ENCODE assay signal across 8 cellular contexts in the genomic region with DNA sequence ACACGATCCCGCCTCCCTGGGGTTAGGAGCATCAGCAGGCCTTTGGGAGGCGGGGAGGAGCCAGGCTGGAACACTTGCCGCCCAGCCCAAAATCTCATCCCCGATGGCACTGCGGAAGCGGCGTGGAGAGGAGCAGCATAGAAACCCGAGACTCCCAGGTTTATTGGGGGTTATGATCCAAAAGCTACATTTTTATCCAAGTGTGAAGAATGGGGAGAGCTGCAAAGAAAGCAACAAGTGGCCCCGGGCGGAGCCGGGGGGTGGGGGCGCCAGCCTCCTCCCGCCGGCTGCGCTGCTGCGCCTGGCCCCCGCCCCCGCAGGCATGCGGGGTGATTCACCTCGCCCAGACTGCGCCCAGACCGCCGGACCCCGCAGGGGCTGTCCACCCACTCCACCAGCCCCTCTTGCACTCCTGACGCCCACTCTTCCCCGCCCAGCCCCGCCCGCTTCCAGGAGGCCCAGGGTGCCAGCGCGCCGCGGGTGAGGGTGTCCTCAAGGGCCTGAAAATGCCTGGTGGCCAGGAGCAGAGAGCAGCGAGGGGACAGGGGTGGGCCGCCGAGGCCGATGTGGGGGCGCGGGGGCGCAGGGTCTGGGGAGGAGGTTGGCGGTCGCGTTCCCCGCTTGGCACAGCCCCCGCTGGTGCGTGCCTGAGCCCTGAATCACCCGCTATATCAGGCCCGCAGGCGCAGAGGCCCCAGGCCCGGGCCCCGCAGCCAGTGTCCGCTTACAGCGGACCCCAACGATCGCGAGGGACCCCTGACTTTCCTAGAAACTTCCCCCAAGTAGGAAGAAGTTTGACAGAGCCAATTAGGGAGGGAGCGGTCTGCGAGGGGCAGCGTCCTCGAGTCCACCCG. TPM values are rescaled to one million over a fixed set of nuclear protein-coding genes. Genes with fewer than 3 reads are reported as not detected.
DNase-seq lines count a peak whose midpoint lies in the region; ATAC-seq and TF ChIP-seq lines count a peak whose summit lies in the region.

No MANE protein-coding gene starts in this region.

- no peak overlapping the region for H3K27ac Mint-ChIP-seq in natural killer cell treated with Interleukin-12 subunit alpha and Interleukin-12 subunit beta and Interleukin-15 and Interleukin-18, amount 100 ng/mL, for 72 hours

- H3K36me3 ChIP-seq in WERI-Rb-1 = no peaks in the 10 kb centered on the region
- H3K36me3 ChIP-seq in fibroblast of lung (ENCODE audit: control insufficient read depth, insufficient read depth, low read length) = peaks cover 5% of the 10 kb centered on the region

- no peak for TF ChIP-seq CTCF in WERI-Rb-1 (IDR thresholded peaks at IDR 0.05; ENCODE audit: low read depth, low read length)
- TF ChIP-seq CTCF in fibroblast of lung (conservative IDR thresholded peaks at IDR 0.05 in 1 of 2, IDR thresholded peaks at IDR 0.05 in 1 of 2; ENCODE audit: low read depth in 1 of 2, low read length in 2 of 2) = no peak

- no peak overlapping the region for H3K27ac ChIP-seq in WERI-Rb-1
- H3K27ac ChIP-seq in fibroblast of lung (ENCODE audit: insufficient read depth, low read length) = peak overlapping the region; percentile 97

- no peaks in the 10 kb centered on the region for H3K9me3 Mint-ChIP-seq in natural killer cell treated with Interleukin-12 subunit alpha and Interleukin-12 subunit beta and Interleukin-15 and Interleukin-18, amount 100 ng/mL, for 72 hours

- peaks cover 7% of the 10 kb centered on the region for H3K4me1 ChIP-seq in fibroblast of lung (ENCODE audit: control insufficient read depth, extremely low read depth, insufficient read depth, low read length)

- peak; percentile 42 to 55 for ATAC-seq in natural killer cell treated with Interleukin-12 subunit alpha and Interleukin-12 subunit beta and Interleukin-15 and Interleukin-18, amount 100 ng/mL, for 72 hours
- no peak for ATAC-seq in HG03342 (IDR thresholded peaks at IDR 0.05; ENCODE audit: unreplicated experiment)

- no peak overlapping the region for H2AFZ ChIP-seq in fibroblast of lung (ENCODE audit: low read length)

- DNase-seq in GM03348 (ENCODE audit: low spot score) (peak; percentile 87), WERI-Rb-1 (no peak), fibroblast of lung (ENCODE audit: low read depth in 2 of 2) (peak; percentile 49 to 86), putamen (ENCODE audit: low spot score) (no peak), T-helper 9 cell (no peak), NCI-H1694 treated with DMSO at 0.1 percent for 48 hours (lab: John Stamatoyannopoulos, UW) (no peak)
- DNase-seq in natural killer cell treated with Interleukin-12 subunit alpha and Interleukin-12 subunit beta and Interleukin-15 and Interleukin-18, amount 100 ng/mL, for 72 hours (ENCODE audit: low spot score) = no peak

- H3K9ac ChIP-seq in fibroblast of lung (ENCODE audit: insufficient read depth, low read length) = peak overlapping the region; percentile 95

- H3K4me2 ChIP-seq in fibroblast of lung (ENCODE audit: extremely low read depth, insufficient read depth, low read length) = peak overlapping the region; percentile 97

- H3K36me3 Mint-ChIP-seq in natural killer cell treated with Interleukin-12 subunit alpha and Interleukin-12 subunit beta and Interleukin-15 and Interleukin-18, amount 100 ng/mL, for 72 hours = no peaks in the 10 kb centered on the region

- peak overlapping the region; percentile 60 for H3K4me3 ChIP-seq in WERI-Rb-1 (ENCODE audit: low read depth, low read length)
- peak overlapping the region; percentile 89 to 100 (median 98) for H3K4me3 ChIP-seq in fibroblast of lung (replicated peaks in 1 of 4; ENCODE audit: control extremely low read depth in 1 of 4, insufficient read depth in 1 of 4, low read depth in 3 of 4, low read length in 4 of 4)

- H3K79me2 ChIP-seq in fibroblast of lung (ENCODE audit: control insufficient read depth, insufficient read depth, low read length) = peaks cover 65% of the 10 kb centered on the region

- H3K4me1 Mint-ChIP-seq in natural killer cell treated with Interleukin-12 subunit alpha and Interleukin-12 subunit beta and Interleukin-15 and Interleukin-18, amount 100 ng/mL, for 72 hours (ENCODE audit: low read depth in 2 of 2) = peaks cover 5 to 9% of the 10 kb centered on the region in 2 donors

- H3K4me3 Mint-ChIP-seq in natural killer cell treated with Interleukin-12 subunit alpha and Interleukin-12 subunit beta and Interleukin-15 and Interleukin-18, amount 100 ng/mL, for 72 hours = peak overlapping the region; percentile 62

- peaks cover 25 to 29% of the 10 kb centered on the region in 2 donors for H3K27me3 Mint-ChIP-seq in natural killer cell treated with Interleukin-12 subunit alpha and Interleukin-12 subunit beta and Interleukin-15 and Interleukin-18, amount 100 ng/mL, for 72 hours

- H4K20me1 ChIP-seq in fibroblast of lung (ENCODE audit: control insufficient read depth, extremely low read depth, insufficient read depth, low read length) = peaks cover 8% of the 10 kb centered on the region

- H3K27me3 ChIP-seq in WERI-Rb-1 (ENCODE audit: insufficient read depth, low read depth, severe bottlenecking) (peaks cover 26% of the 10 kb centered on the region), fibroblast of lung (ENCODE audit: control insufficient read depth, insufficient read depth, low read length) (no peaks in the 10 kb centered on the region)

- H3K9me3 ChIP-seq in WERI-Rb-1 (ENCODE audit: severe bottlenecking) (no peaks in the 10 kb centered on the region), fibroblast of lung (ENCODE audit: control insufficient read depth, insufficient read depth, low read depth, low read length) (no peaks in the 10 kb centered on the region)

RNA-seq across cellular contexts. Expression of a gene that starts 1.4 kb away (rescaled TPM):
- total RNA-seq in fibroblast of lung = 331 and 372 TPM in 2 replicates
- 432 and 490 TPM in 2 replicates for polyA plus RNA-seq in fibroblast of lung
- 709 and 835 TPM in 2 replicates for polyA plus RNA-seq in fibroblast of lung (2012)
- 388 and 507 TPM in 2 replicates for polyA minus RNA-seq in fibroblast of lung (ENCODE audit: low replicate concordance)
- under 1 TPM in 1 of 2 donors, not detected in 1; 0.17 TPM for total RNA-seq in natural killer cell treated with Interleukin-12 subunit alpha and Interleukin-12 subunit beta and Interleukin-15 and Interleukin-18, amount 100 ng/mL, for 72 hours

RNA-seq across cellular contexts. Expression of a gene that starts 33.5 kb away (rescaled TPM):
- total RNA-seq in fibroblast of lung = 101 and 118 TPM in 2 replicates
- 60.6 and 75.0 TPM in 2 replicates for polyA plus RNA-seq in fibroblast of lung
- polyA plus RNA-seq in fibroblast of lung (2012) = 60.3 and 76.1 TPM in 2 replicates
- 110 and 157 TPM in 2 replicates for polyA minus RNA-seq in fibroblast of lung (ENCODE audit: low replicate concordance)
- 100 to 1,000 TPM; 171 to 344 TPM for total RNA-seq in natural killer cell treated with Interleukin-12 subunit alpha and Interleukin-12 subunit beta and Interleukin-15 and Interleukin-18, amount 100 ng/mL, for 72 hours

RNA-seq across cellular contexts. Expression of a gene that starts 37.0 kb away (rescaled TPM):
- 35.7 and 65.7 TPM in 2 replicates for total RNA-seq in fibroblast of lung
- 26.7 and 42.7 TPM in 2 replicates for polyA plus RNA-seq in fibroblast of lung
- polyA plus RNA-seq in fibroblast of lung (2012) = 23.8 and 28.2 TPM in 2 replicates
- polyA minus RNA-seq in fibroblast of lung (ENCODE audit: low replicate concordance) = 273 and 274 TPM in 2 replicates
- 10 to 100 TPM in 1 of 2 donors, 1 to 10 TPM in 1; 6.7 to 13.9 TPM for total RNA-seq in natural killer cell treated with Interleukin-12 subunit alpha and Interleukin-12 subunit beta and Interleukin-15 and Interleukin-18, amount 100 ng/mL, for 72 hours

Comparison
In these comparisons a context has a peak if more than half of its experiments do, and no peak if none do; other contexts are left out.
1. DNase-seq: peak in GM03348 (single experiment) and fibroblast of lung (2 of 2); none in WERI-Rb-1 (single experiment), natural killer cell treated with Interleukin-12 subunit alpha and Interleukin-12 subunit beta and Interleukin-15 and Interleukin-18, amount 100 ng/mL, for 72 hours (single experiment), putamen (single experiment), T-helper 9 cell (single experiment) and NCI-H1694 treated with DMSO at 0.1 percent for 48 hours (single experiment).
2. RNA of a gene that starts 1.4 kb away (total RNA-seq): 331 to 372 TPM in fibroblast of lung; 0.17 TPM in natural killer cell treated with Interleukin-12 subunit alpha and Interleukin-12 subunit beta and Interleukin-15 and Interleukin-18, amount 100 ng/mL, for 72 hours; every median in the first group is over 100 times any median in the second.